In genomic region chr18:68244786-68245185, GRCh38 we compare ENCODE assay signal across 30 cellular contexts.
A peak's percentile ranks its signal among the peaks of the same experiment; 100 is the strongest.
DNase-seq lines count a peak whose midpoint lies in the region; ATAC-seq and TF ChIP-seq lines count a peak whose summit lies in the region.
"Had no signal": no experiment of that assay in that cellular context is flagged by ENCODE, and none has a peak within 500 bp of the region (broad histone marks: within the 10 kb centered on the region; RNA-seq: fewer than 3 reads in every experiment).

No MANE protein-coding gene starts in this region.

- DNase-seq in HT1080 (ENCODE audit: low read depth) (peak; percentile 12), astrocyte of the hippocampus (ENCODE audit: low read depth, low spot score) (peak; percentile 27), fibroblast of pulmonary artery (ENCODE audit: low read depth) (peak; percentile 46), germinal center (ENCODE audit: low spot score) (no peak), NCI-H1048 (lab: John Stamatoyannopoulos, UW) (no peak), C1 segment of cervical spinal cord (lab: John Stamatoyannopoulos, UW) (no peak)
- DNase-seq: activated CD4-positive, alpha-beta T cell treated with anti-CD3 and anti-CD28 coated beads, Interleukin-2, amount 50 U/mL, for 1 hour; activated gamma-delta T cell treated with Interleukin-2 at 50 U/mL for 16 hours; activated T-cell treated with anti-CD3 and anti-CD28 coated beads, Interleukin-2, amount 50 U/mL, for 4 hours; CD8-positive, alpha-beta memory T cell; colonic mucosa; effector memory CD4-positive, alpha-beta T cell; hypothalamus; immature natural killer cell; mesenchymal stem cell; naive B cell; NCI-H1105 treated with DMSO at 0.1 percent for 48 hours; NCI-H2029 treated with DMSO at 0.1 percent for 48 hours; NCI-H2227 treated with DMSO at 0.1 percent for 48 hours; NCI-H748 treated with DMSO at 0.1 percent for 48 hours; stimulated activated CD4-positive, alpha-beta T cell treated with anti-CD3 and anti-CD28 coated beads, Interleukin-15, amount 100 ng/mL, for 24 hours; thyroid gland had no signal

- H3K4me3 ChIP-seq in ACC112 (ENCODE audit: low read depth, low read length) = no peak overlapping the region
- H3K4me3 ChIP-seq in fibroblast of pulmonary artery (replicated peaks; ENCODE audit: low read depth, low read length) = no peak overlapping the region
- H3K4me3 ChIP-seq: colonic mucosa, gastroesophageal sphincter, SJSA1, thyroid gland had no signal

- no peak for ATAC-seq in GM21529 (IDR thresholded peaks at IDR 0.05; ENCODE audit: unreplicated experiment)
- ATAC-seq: activated T-cell treated with anti-CD3 and anti-CD28 coated beads, Interleukin-2, amount 50 U/mL, for 4 hours; gastroesophageal sphincter; left lobe of liver; sciatic nerve had no signal

- no peaks in the 10 kb centered on the region for H3K36me3 ChIP-seq in ACC112 (ENCODE audit: insufficient read depth, low read length)
- H3K36me3 ChIP-seq: colonic mucosa, gastroesophageal sphincter, neutrophil, SJSA1, thyroid gland had no signal

- no peaks in the 10 kb centered on the region for H3K79me2 ChIP-seq in ACC112 (ENCODE audit: control insufficient read depth, insufficient read depth, low read length, unreplicated experiment)

- H3K4me1 ChIP-seq in ACC112 (ENCODE audit: control insufficient read depth, insufficient read depth, low read length, unreplicated experiment) = no peaks in the 10 kb centered on the region
- H3K4me1 ChIP-seq: colonic mucosa, gastroesophageal sphincter, SJSA1, thyroid gland had no signal

- no peak for TF ChIP-seq CTCF in fibroblast of pulmonary artery (IDR thresholded peaks at IDR 0.05; ENCODE audit: low read length, missing control alignments)

- no peak overlapping the region for H2AFZ ChIP-seq in ACC112 (ENCODE audit: low read length, unreplicated experiment)

- H3K27me3 ChIP-seq in ACC112 (ENCODE audit: insufficient read depth, low read length) = no peaks in the 10 kb centered on the region
- H3K27me3 ChIP-seq: colonic mucosa, gastroesophageal sphincter, neutrophil, SJSA1, thyroid gland had no signal

- 0 out of 2 replicates have a peak overlapping the region, but pooled peaks have one; percentile 16 for H3K27ac ChIP-seq in ACC112 (ENCODE audit: low read depth, low read length)
- H3K27ac ChIP-seq: colonic mucosa, gastroesophageal sphincter, HL-60, neutrophil, SJSA1, thyroid gland had no signal

Comparison
In these comparisons a context has a peak if more than half of its experiments do, and no peak if none do; other contexts are left out.
1. DNase-seq: peak in HT1080 (single experiment), astrocyte of the hippocampus (single experiment) and fibroblast of pulmonary artery (single experiment); none in germinal center (single experiment), NCI-H1048 (single experiment) and C1 segment of cervical spinal cord (0 of 14).